21 cellular contexts compared by ENCODE assay signal in genomic region chr20:7193681-7194080, GRCh38.
"Had no signal": no experiment of that assay in that cellular context is flagged by ENCODE, and none has a peak within 500 bp of the region (broad histone marks: within the 10 kb centered on the region; RNA-seq: fewer than 3 reads in every experiment).

No MANE protein-coding gene starts in this region.

- H3K4me3 ChIP-seq: gastroesophageal sphincter, left ventricle myocardium inferior, lung, mucosa of descending colon, sigmoid colon, skin epidermis, stomach, thoracic aorta, transverse colon had no signal

- H3K27ac ChIP-seq: gastroesophageal sphincter, left ventricle myocardium inferior, neutrophil, sigmoid colon, skin epidermis, stomach, thoracic aorta, transverse colon had no signal

- DNase-seq: effector memory CD8-positive, alpha-beta T cell; erythroblast; immature natural killer cell; kidney; left cardiac atrium; left ventricle myocardium inferior; mucosa of descending colon; naive thymus-derived CD8-positive, alpha-beta T cell; posterior cingulate gyrus; sigmoid colon; stimulated activated naive CD4-positive, alpha-beta T cell; stomach; substantia nigra; transverse colon had no signal

- H3K4me1 ChIP-seq: gastroesophageal sphincter, left ventricle myocardium inferior, sigmoid colon, stomach, transverse colon had no signal

- H3K4me1 Mint-ChIP-seq: central memory CD8-positive, alpha-beta T cell; immature natural killer cell; naive thymus-derived CD8-positive, alpha-beta T cell had no signal

- H3K27ac Mint-ChIP-seq: dendritic cell treated with granulocyte-macrophage colony-stimulating factor and Interleukin-4, amounts not matched to agents 40 ng/mL and 50 ng/mL, for 4 days; effector memory CD8-positive, alpha-beta T cell; immature natural killer cell; naive thymus-derived CD8-positive, alpha-beta T cell had no signal

- H3K36me3 ChIP-seq: gastroesophageal sphincter, left ventricle myocardium inferior, neutrophil, sigmoid colon, stomach, thoracic aorta, transverse colon had no signal

- H3K36me3 Mint-ChIP-seq: immature natural killer cell; naive thymus-derived CD8-positive, alpha-beta T cell had no signal

- H3K4me3 Mint-ChIP-seq: central memory CD8-positive, alpha-beta T cell; dendritic cell treated with granulocyte-macrophage colony-stimulating factor and Interleukin-4, amounts not matched to agents 40 ng/mL and 50 ng/mL, for 4 days; effector memory CD8-positive, alpha-beta T cell; immature natural killer cell; naive thymus-derived CD8-positive, alpha-beta T cell had no signal

- H3K9me3 ChIP-seq: gastroesophageal sphincter, left ventricle myocardium inferior, mucosa of descending colon, neutrophil, sigmoid colon, stomach, thoracic aorta, transverse colon had no signal

- H3K9me3 Mint-ChIP-seq: dendritic cell treated with granulocyte-macrophage colony-stimulating factor and Interleukin-4, amounts not matched to agents 40 ng/mL and 50 ng/mL, for 4 days had no signal

- ATAC-seq: effector memory CD8-positive, alpha-beta T cell; gastroesophageal sphincter; left cardiac atrium; mucosa of descending colon; naive thymus-derived CD8-positive, alpha-beta T cell had no signal

- H3K27me3 Mint-ChIP-seq: central memory CD8-positive, alpha-beta T cell; dendritic cell treated with granulocyte-macrophage colony-stimulating factor and Interleukin-4, amounts not matched to agents 40 ng/mL and 50 ng/mL, for 4 days; effector memory CD8-positive, alpha-beta T cell had no signal

- H3K27me3 ChIP-seq: gastroesophageal sphincter, neutrophil, sigmoid colon, stomach, transverse colon had no signal
